Comparison of ENCODE assay signal across 24 cellular contexts in genomic region chr17:9232591-9233270, GRCh38.
DNase-seq lines count a peak whose midpoint lies in the region; ATAC-seq, FAIRE-seq and TF ChIP-seq lines count a peak whose summit lies in the region.
"Had no signal": no experiment of that assay in that cellular context is flagged by ENCODE, and none has a peak within 500 bp of the region (broad histone marks: within the 10 kb centered on the region; RNA-seq: fewer than 3 reads in every experiment).

No MANE protein-coding gene starts in this region.

- no peaks in the 10 kb centered on the region for H3K79me2 ChIP-seq in GM12878 (ENCODE audit: control insufficient read depth, insufficient read depth, low read length)

- H3K4me1 ChIP-seq in right cardiac atrium (ENCODE audit: control insufficient read depth, insufficient read depth, low read length) (no peaks in the 10 kb centered on the region), GM12878 (ENCODE audit: control insufficient read depth, insufficient read depth, low read length) (no peaks in the 10 kb centered on the region), vagina (peaks cover 40% of the 10 kb centered on the region)
- H3K4me1 ChIP-seq: A549, left lung had no signal

- peak overlapping the region in 2 of 3 experiments; percentile 20 to 31 for H3K27ac Mint-ChIP-seq in nephron
- H3K27ac Mint-ChIP-seq: activated naive CD4-positive, alpha-beta T cell treated with anti-CD3 and anti-CD28 coated beads, Interleukin-2, amount 10 ng/mL, durations not matched to agents 7 days and 5 days; mesothelial cell of epicardium; neural progenitor cell had no signal

- no peak for TF ChIP-seq EP300 in GM12878 (IDR thresholded peaks at IDR 0.05; ENCODE audit: borderline replicate concordance in 1 of 2, control insufficient read depth in 1 of 2, low read depth in 2 of 2, low read length in 2 of 2)

- H3K27me3 ChIP-seq in right cardiac atrium (ENCODE audit: control insufficient read depth, insufficient read depth): no peaks in the 10 kb centered on the region
- peaks cover 0 to 6% of the 10 kb centered on the region in 2 experiments; a peak in 1 of 4 replicates for H3K27me3 ChIP-seq in GM12878 (replicated peaks in 1 of 2; ENCODE audit: control insufficient read depth in 2 of 2, insufficient read depth in 2 of 2, low read length in 1 of 2)
- H3K27me3 ChIP-seq in vagina: no peaks in the 10 kb centered on the region
- H3K27me3 ChIP-seq: ascending aorta had no signal

- RAD21 ChIA-PET in GM12878 (lab: Charles Lee; ENCODE audit: unreplicated experiment): no interaction called here

- intact Hi-C loops in right cardiac atrium (cut with DNase I) (no loop called here), cardiac septum (cut with DNase I) (no loop called here), GM12878 (cut with micrococcal nuclease; ENCODE audit: unreplicated experiment) (no loop called here), vagina (cut with DNase I) (no loop called here)

- 70% methylated on average over 22 of the region's 22 CpGs for WGBS in right cardiac atrium
- 6% methylated on average over 20 of the region's 22 CpGs for WGBS in GM12878 (ENCODE audit: insufficient coverage, insufficient replicate concordance, low lambda C conversion rate, missing lambda C conversion rate)

- no peak for TF ChIP-seq CTCF in GM12878 (IDR thresholded peaks at IDR 0.05 in 2 of 3, conservative IDR thresholded peaks at IDR 0.05 in 1 of 3; ENCODE audit: control insufficient read depth in 2 of 3, extremely low read depth in 1 of 3, insufficient read depth in 1 of 3, low read depth in 3 of 3, low read length in 3 of 3)
- no peak for TF ChIP-seq CTCF in nephron (IDR thresholded peaks at IDR 0.05; ENCODE audit: unreplicated experiment in 3 of 3)
- no peak for TF ChIP-seq CTCF in vagina (IDR thresholded peaks at IDR 0.05)

- H3K27me3 Mint-ChIP-seq in nephron (ENCODE audit: low read depth): peaks cover 14% of the 10 kb centered on the region

- 0 out of 2 replicates have a peak, but pooled peaks cover 2% of the 10 kb centered on the region for H4K20me1 ChIP-seq in GM12878 (ENCODE audit: control insufficient read depth, insufficient read depth)

- POLR2A ChIA-PET in GM12878 (lab: Charles Lee): no interaction called here

- H3K36me3 Mint-ChIP-seq in nephron (ENCODE audit: low read depth): no peaks in the 10 kb centered on the region
- H3K36me3 Mint-ChIP-seq: activated naive CD4-positive, alpha-beta T cell treated with anti-CD3 and anti-CD28 coated beads, Interleukin-2, amount 10 ng/mL, durations not matched to agents 7 days and 5 days; mesothelial cell of epicardium; neural progenitor cell had no signal

- ATAC-seq in right cardiac atrium: no peak
- ATAC-seq in GM12878: peak; percentile 18; the same call in 1 of the 3 replicates
- ATAC-seq in GM19397 (IDR thresholded peaks at IDR 0.05; ENCODE audit: unreplicated experiment): no peak
- ATAC-seq: A549; activated CD4-positive, CD25-positive, alpha-beta regulatory T cell treated with anti-CD3 and anti-CD28 coated beads, Interleukin-2, amount 50 U/mL, for 24 hours; activated T-cell treated with anti-CD3 and anti-CD28 coated beads, Interleukin-2, amount 50 U/mL, for 4 hours; K562; left lung; SK-N-SH treated with all-trans-retinoic acid at 6 μM for 48 hours had no signal

- no peak overlapping the region for H3K4me3 Mint-ChIP-seq in nephron
- H3K4me3 Mint-ChIP-seq: activated naive CD4-positive, alpha-beta T cell treated with anti-CD3 and anti-CD28 coated beads, Interleukin-2, amount 10 ng/mL, durations not matched to agents 7 days and 5 days; activated T-cell treated with anti-CD3 and anti-CD28 coated beads, Interleukin-2, amount 50 U/mL, for 4 hours; mesothelial cell of epicardium; neural progenitor cell had no signal

- H3K4me3 ChIP-seq in right cardiac atrium (ENCODE audit: low read length): no peak overlapping the region
- H3K4me3 ChIP-seq in GM12878: no peak overlapping the region
- H3K4me3 ChIP-seq in vagina: no peak overlapping the region
- H3K4me3 ChIP-seq: A549, ascending aorta, K562, left lung, neural progenitor cell had no signal

- H2AFZ ChIP-seq in GM12878 (ENCODE audit: control insufficient read depth, low read depth, low read length): no peak overlapping the region
- H2AFZ ChIP-seq: neural progenitor cell had no signal

- no peak overlapping the region for H3K4me2 ChIP-seq in GM12878 (ENCODE audit: control insufficient read depth, insufficient read depth)
- H3K4me2 ChIP-seq: A549, neural progenitor cell had no signal

- H3K4me1 Mint-ChIP-seq in nephron: no peaks in the 10 kb centered on the region
- H3K4me1 Mint-ChIP-seq: activated naive CD4-positive, alpha-beta T cell treated with anti-CD3 and anti-CD28 coated beads, Interleukin-2, amount 10 ng/mL, durations not matched to agents 7 days and 5 days had no signal

- CTCF ChIA-PET in GM12878 (lab: Yijun Ruan, JAX): no interaction called here

- SMC1A ChIA-PET in GM12878 (lab: Charles Lee; ENCODE audit: uncharacterized antibody, unreplicated experiment): no interaction called here

- DNase-seq in right cardiac atrium (peak in 2 of 3 donors; percentile 29 to 33), cardiac septum (ENCODE audit: low spot score) (no peak), GM12878 (ENCODE audit: low read depth, low spot score) (no peak), vagina (ENCODE audit: extremely low spot score in 2 of 2) (no peak), DMS114 treated with DMSO at 0.1 percent for 48 hours (lab: John Stamatoyannopoulos, UW; ENCODE audit: unreplicated experiment) (no peak), Ammon's horn (ENCODE audit: low spot score) (no peak)
- DNase-seq: activated naive CD4-positive, alpha-beta T cell treated with anti-CD3 and anti-CD28 coated beads, Interleukin-2, amount 10 ng/mL, durations not matched to agents 7 days and 5 days; activated T-cell treated with anti-CD3 and anti-CD28 coated beads, Interleukin-2, amount 50 U/mL, for 4 hours; C1 segment of cervical spinal cord; NCI-H1092 treated with DMSO at 0.1 percent for 48 hours; NCI-H2081; stimulated activated CD8-positive, alpha-beta memory T cell treated with anti-CD3 and anti-CD28 coated beads, Interleukin-4, amount 100 ng/mL, for 48 hours; substantia nigra; T-helper 9 cell had no signal

- H3K9ac ChIP-seq in GM12878 (ENCODE audit: control insufficient read depth, insufficient read depth, low read length): no peak overlapping the region
- H3K9ac ChIP-seq: neural progenitor cell had no signal

- no peaks in the 10 kb centered on the region for H3K36me3 ChIP-seq in GM12878 (ENCODE audit: control insufficient read depth in 2 of 2, insufficient read depth in 2 of 2, low read length in 1 of 2)
- no peaks in the 10 kb centered on the region for H3K36me3 ChIP-seq in vagina
- H3K36me3 ChIP-seq: ascending aorta, left lung, neural progenitor cell had no signal

- no peaks in the 10 kb centered on the region for H3K9me3 Mint-ChIP-seq in nephron
- H3K9me3 Mint-ChIP-seq: activated naive CD4-positive, alpha-beta T cell treated with anti-CD3 and anti-CD28 coated beads, Interleukin-2, amount 10 ng/mL, durations not matched to agents 7 days and 5 days; activated T-cell treated with anti-CD3 and anti-CD28 coated beads, Interleukin-2, amount 50 U/mL, for 4 hours; mesothelial cell of epicardium; neural progenitor cell had no signal

- BruUV-seq in GM12878 (replicated peaks; lab: Mats Ljungman, UMichigan): no TSS peak

- no peak for TF ChIP-seq RAD21 in GM12878 (IDR thresholded peaks at IDR 0.05; ENCODE audit: insufficient read depth, low read depth, low read length)

- no peak for FAIRE-seq in GM12878 (lab: Jason Lieb, UNC)
- FAIRE-seq: A549, K562 had no signal

- TF ChIP-seq POLR2A in GM12878 (IDR thresholded peaks at IDR 0.05; ENCODE audit: low read depth, low read length): no peak
- TF ChIP-seq POLR2A in vagina (IDR thresholded peaks at IDR 0.05): no peak

- in situ Hi-C loops in GM12878 (cut with MboI): no loop called here

- no peaks in the 10 kb centered on the region for H3K9me3 ChIP-seq in right cardiac atrium (ENCODE audit: control insufficient read depth, low read length)
- H3K9me3 ChIP-seq in GM12878 (replicated peaks; ENCODE audit: control insufficient read depth, insufficient read depth, low read length): no peaks in the 10 kb centered on the region; the same call in 2 of the 3 replicates
- H3K9me3 ChIP-seq in vagina: no peaks in the 10 kb centered on the region
- H3K9me3 ChIP-seq: A549, ascending aorta, left lung had no signal

- H3K27ac ChIP-seq in right cardiac atrium (ENCODE audit: low read length) (no peak overlapping the region), GM12878 (ENCODE audit: control insufficient read depth, insufficient read depth) (no peak overlapping the region), vagina (peak overlapping the region; percentile 79)
- H3K27ac ChIP-seq: A549, left lung, neural progenitor cell had no signal

TF ChIP-seq in GM12878, 131 proteins besides CTCF, POLR2A, EP300 and RAD21 (continues in another document):
- no peak for TF ChIP-seq SMC3 (IDR thresholded peaks at IDR 0.05; ENCODE audit: borderline replicate concordance, low read length)
- TF ChIP-seq PAX8 (IDR thresholded peaks at IDR 0.05): no peak
- no peak for TF ChIP-seq SMAD5 (IDR thresholded peaks at IDR 0.05; ENCODE audit: low read depth)
- no peak for TF ChIP-seq POLR2AphosphoS2 (IDR thresholded peaks at IDR 0.05; ENCODE audit: low read depth, low read length)
- no peak for TF ChIP-seq REST (IDR thresholded peaks at IDR 0.05; ENCODE audit: low read depth, low read length)
- TF ChIP-seq KLF5 (IDR thresholded peaks at IDR 0.05; ENCODE audit: partially characterized antibody): no peak

Comparison
In these comparisons a context has a peak if more than half of its experiments do, and no peak if none do; other contexts are left out.
1. DNase-seq: peak in right cardiac atrium (2 of 3); none in cardiac septum (single experiment), GM12878 (single experiment), vagina (0 of 2), DMS114 treated with DMSO at 0.1 percent for 48 hours (single experiment) and Ammon's horn (single experiment).